ENCODE assay signal across 8 cellular contexts in genomic region chr2:69375494-69376353, GRCh38. TPM values are rescaled to one million over a fixed set of nuclear protein-coding genes. Genes with fewer than 3 reads are reported as not detected.
A peak's percentile ranks its signal among the peaks of the same experiment; 100 is the strongest.
DNase-seq lines count a peak whose midpoint lies in the region; ATAC-seq and TF ChIP-seq lines count a peak whose summit lies in the region.

No MANE protein-coding gene starts in this region.

- WGBS in trophoblast cell (ENCODE audit: extremely low coverage, insufficient coverage, insufficient read length): no CpG with 5 or more reads among the region's 8 CpGs

- H4K12ac ChIP-seq in trophoblast cell (ENCODE audit: low read depth, low read length): no peak overlapping the region

- peak overlapping the region; percentile 47 for H3K4ac ChIP-seq in trophoblast cell (ENCODE audit: low read depth, low read length)

- H3K23ac ChIP-seq in trophoblast cell (ENCODE audit: low read length): no peak overlapping the region

- peak; percentile 7 for DNase-seq in Daoy (ENCODE audit: low read depth)
- peak; percentile 80 for DNase-seq in KBM-7
- peak; percentile 17 to 72 for DNase-seq in SJCRH30
- peak in 1 of 2 donors; percentile 14 for DNase-seq in foreskin fibroblast
- DNase-seq in trophoblast cell: peak; percentile 4 to 67

- H3K4me1 ChIP-seq in SJCRH30: no peaks in the 10 kb centered on the region
- H3K4me1 ChIP-seq in trophoblast cell (ENCODE audit: control insufficient read depth in 1 of 2, insufficient read depth in 2 of 2, low read length in 2 of 2): no peaks in the 10 kb centered on the region

- no peaks in the 10 kb centered on the region for H3K79me1 ChIP-seq in trophoblast cell (ENCODE audit: low read length)

- in situ Hi-C loops in KBM-7 (cut with MboI; ENCODE audit: low pct_unique_long_range_greater_than_20kb, low sequenced_read_pairs): no loop called here

- H3K4me3 ChIP-seq in SJCRH30 (no peak overlapping the region), foreskin fibroblast (ENCODE audit: low read depth in 1 of 2, low read length in 2 of 2) (no peak overlapping the region), trophoblast cell (ENCODE audit: low read depth, low read length) (no peak overlapping the region)

- H4K8ac ChIP-seq in trophoblast cell (ENCODE audit: low read depth, low read length): no peak overlapping the region

- H2BK120ac ChIP-seq in trophoblast cell (ENCODE audit: insufficient read depth, low read length, poor library complexity): no peak overlapping the region

- peaks cover 33% of the 10 kb centered on the region for H3K36me3 ChIP-seq in SJCRH30
- peaks cover 12 to 15% of the 10 kb centered on the region in 2 experiments for H3K36me3 ChIP-seq in trophoblast cell (ENCODE audit: control insufficient read depth in 1 of 2, insufficient read depth in 2 of 2, low read length in 2 of 2)

- peak; percentile 48 for TF ChIP-seq CTCF in foreskin fibroblast (IDR thresholded peaks at IDR 0.05; ENCODE audit: low read depth, low read length)

- H3K9me3 ChIP-seq in SJCRH30 (replicated peaks) (no peaks in the 10 kb centered on the region), trophoblast cell (ENCODE audit: insufficient read depth, low read depth, low read length) (no peaks in the 10 kb centered on the region)

- H3K27me3 ChIP-seq in SJCRH30: no peaks in the 10 kb centered on the region
- H3K27me3 ChIP-seq in trophoblast cell (ENCODE audit: insufficient read depth, low read length): no peaks in the 10 kb centered on the region

- no peak overlapping the region for H3K4me2 ChIP-seq in trophoblast cell (ENCODE audit: low read length)

- no peak overlapping the region for H3K9ac ChIP-seq in trophoblast cell (ENCODE audit: low read length)

- no peak overlapping the region for H4K91ac ChIP-seq in trophoblast cell (ENCODE audit: low read depth, low read length)

- no peak overlapping the region for H3K14ac ChIP-seq in trophoblast cell (ENCODE audit: low read length)

- no peak for ATAC-seq in HG02763 (IDR thresholded peaks at IDR 0.05; ENCODE audit: unreplicated experiment)
- no peak for ATAC-seq in HG03457 (IDR thresholded peaks at IDR 0.05; ENCODE audit: unreplicated experiment)
- ATAC-seq in HG02981 (IDR thresholded peaks at IDR 0.05; ENCODE audit: unreplicated experiment): no peak

- H3K18ac ChIP-seq in trophoblast cell (ENCODE audit: low read length): no peak overlapping the region

- H3K27ac ChIP-seq in SJCRH30 (no peak overlapping the region), trophoblast cell (ENCODE audit: low read depth, low read length) (no peak overlapping the region)

- H2BK12ac ChIP-seq in trophoblast cell (ENCODE audit: low read length): no peak overlapping the region

- no peak overlapping the region for H2AFZ ChIP-seq in trophoblast cell (ENCODE audit: insufficient read depth, low read length, poor library complexity)

- no peak overlapping the region for H2AK5ac ChIP-seq in trophoblast cell (ENCODE audit: low read length)

- H2BK5ac ChIP-seq in trophoblast cell (ENCODE audit: low read depth, low read length, poor library complexity): no peak overlapping the region

- H3K79me2 ChIP-seq in trophoblast cell (ENCODE audit: control insufficient read depth, insufficient read depth, low read length, poor library complexity): peaks cover 5% of the 10 kb centered on the region

RNA-seq across cellular contexts. Expression of gene GFPT1, which starts 11.3 kb away (rescaled TPM):
- 20.5 and 21.7 TPM in 2 replicates for total RNA-seq in Daoy (2014; rRNA removed; shearing (Covaris generic))
- total RNA-seq in SJCRH30 (2014; rRNA removed; shearing (Covaris generic)): 54.5 and 59.9 TPM in 2 replicates
- polyA plus RNA-seq in trophoblast cell (2013): 73.9 and 76.7 TPM in 2 replicates
